1 cellular context compared by ENCODE assay signal in genomic region chr16:23182206-23182674, GRCh38.
A peak's percentile ranks its signal among the peaks of the same experiment; 100 is the strongest.
TF ChIP-seq lines count a peak whose summit lies in the region.

No MANE protein-coding gene starts in this region.

TF ChIP-seq in H1, 55 proteins besides CTCF, POLR2A, EP300 and RAD21 (continued from another document):
- TF ChIP-seq ASH2L (IDR thresholded peaks at IDR 0.05; ENCODE audit: low read length) (peak; percentile 1), CREB1 (IDR thresholded peaks at IDR 0.05) (peak; percentile 4; the same call in 1 of the 2 replicates), JUN (IDR thresholded peaks at IDR 0.05; ENCODE audit: low read depth, low read length) (no peak), PHF8 (conservative IDR thresholded peaks at IDR 0.05; ENCODE audit: low read depth, low read length) (no peak), TAF1 (IDR thresholded peaks at IDR 0.05; ENCODE audit: low read depth, low read length) (no peak), KDM1A (IDR thresholded peaks at IDR 0.05; ENCODE audit: borderline replicate concordance, low read length) (0 out of 2 replicates have a peak, but pooled peaks have one; percentile 11), HDAC6 (IDR thresholded peaks at IDR 0.05; ENCODE audit: low read depth, low read length) (no peak), YY1 (IDR thresholded peaks at IDR 0.05; ENCODE audit: low read depth, low read length) (no peak; the same call in 1 of the 2 replicates), CHD2 (IDR thresholded peaks at IDR 0.05; ENCODE audit: low read length) (peak; percentile 11; the same call in 1 of the 2 replicates), HDAC2 (IDR thresholded peaks at IDR 0.05; ENCODE audit: borderline replicate concordance in 1 of 2, low read depth in 2 of 2, low read length in 2 of 2) (no peak), SUZ12 (IDR thresholded peaks at IDR 0.05; ENCODE audit: low read length) (no peak), TCF12 (IDR thresholded peaks at IDR 0.05; ENCODE audit: low read depth, low read length) (peak; percentile 77; the same call in 1 of the 2 replicates), CBX8 (IDR thresholded peaks at IDR 0.05; ENCODE audit: borderline replicate concordance, low read depth, low read length) (no peak), CHD7 (IDR thresholded peaks at IDR 0.05; ENCODE audit: insufficient replicate concordance, low read length) (no peak), JUND (IDR thresholded peaks at IDR 0.05; ENCODE audit: low read length) (no peak), SP2 (IDR thresholded peaks at IDR 0.05; ENCODE audit: low read length) (no peak), SRF (IDR thresholded peaks at IDR 0.05; ENCODE audit: low read depth, low read length) (no peak), ATF2 (IDR thresholded peaks at IDR 0.05; ENCODE audit: low read length) (no peak), EGR1 (IDR thresholded peaks at IDR 0.05; ENCODE audit: borderline replicate concordance, low read depth, low read length) (no peak), ZNF274 (IDR thresholded peaks at IDR 0.05; ENCODE audit: borderline replicate concordance, extremely low read depth, low read length) (no peak), GTF2F1 (IDR thresholded peaks at IDR 0.05; ENCODE audit: borderline replicate concordance, low read depth, low read length) (no peak), SAP30 (IDR thresholded peaks at IDR 0.05; ENCODE audit: insufficient read depth, insufficient replicate concordance, low read length) (no peak), TAF7 (optimal IDR thresholded peaks at IDR 0.05; ENCODE audit: borderline replicate concordance, low read depth, low read length) (no peak), CTBP2 (IDR thresholded peaks at IDR 0.05; ENCODE audit: borderline replicate concordance, insufficient read depth, insufficient read length, low read length) (no peak), BACH1 (IDR thresholded peaks at IDR 0.05; ENCODE audit: low read length) (no peak), CHD1 (IDR thresholded peaks at IDR 0.05; ENCODE audit: low read depth, low read length) (no peak), E2F6 (IDR thresholded peaks at IDR 0.05) (no peak), CEBPB (IDR thresholded peaks at IDR 0.05; ENCODE audit: low read depth, low read length) (no peak), ATF3 (IDR thresholded peaks at IDR 0.05; ENCODE audit: insufficient read depth, low read depth, low read length) (no peak), TBP (IDR thresholded peaks at IDR 0.05; ENCODE audit: low read depth, low read length) (no peak), KDM4A (IDR thresholded peaks at IDR 0.05; ENCODE audit: low read depth, low read length, severe bottlenecking) (peak; percentile 15), SP1 (IDR thresholded peaks at IDR 0.05; ENCODE audit: low read depth, low read length) (no peak), FOSL1 (IDR thresholded peaks at IDR 0.05; ENCODE audit: insufficient read depth, low read depth, low read length) (no peak), SP4 (IDR thresholded peaks at IDR 0.05; ENCODE audit: low read length) (no peak), BRCA1 (IDR thresholded peaks at IDR 0.05; ENCODE audit: low read depth, low read length) (no peak), POU5F1 (IDR thresholded peaks at IDR 0.05; ENCODE audit: low read depth, low read length) (no peak), RBBP5 (IDR thresholded peaks at IDR 0.05; ENCODE audit: borderline replicate concordance, low read depth, low read length) (no peak), MAX (IDR thresholded peaks at IDR 0.05) (peak; percentile 72), NRF1 (IDR thresholded peaks at IDR 0.05; ENCODE audit: low read depth, low read length) (no peak), RXRA (IDR thresholded peaks at IDR 0.05; ENCODE audit: insufficient read depth, low read depth, low read length) (no peak)
TF ChIP-seq in H1: peak in this region for 9.
